In the genomic region with DNA sequence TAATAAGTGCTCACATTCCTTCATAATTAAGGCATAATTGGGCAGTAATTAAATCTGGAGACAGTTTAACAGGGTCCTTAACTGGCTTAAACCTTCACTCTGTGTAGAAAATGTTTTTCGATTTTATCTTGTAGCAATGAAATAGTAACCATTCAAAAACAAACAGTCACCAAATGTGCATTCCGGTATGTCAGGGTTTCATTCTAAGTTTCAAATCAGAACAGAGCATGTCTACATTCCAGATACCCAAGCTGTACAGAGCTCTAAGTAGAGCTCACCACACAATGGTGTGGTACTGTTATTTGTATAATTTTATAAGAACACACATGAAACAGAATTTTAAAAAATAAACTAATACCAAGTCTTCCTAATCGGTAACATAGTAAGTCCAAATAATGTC, we compare ENCODE assay signal across 22 cellular contexts.
"Had no signal": no experiment of that assay in that cellular context is flagged by ENCODE, and none has a peak within 500 bp of the region (broad histone marks: within the 10 kb centered on the region; RNA-seq: fewer than 3 reads in every experiment).

No MANE protein-coding gene starts in this region.

- H3K27ac ChIP-seq: ascending aorta, coronary artery, pancreas, right lobe of liver, stomach, suprapubic skin, transverse colon, uterus had no signal

- H3K36me3 ChIP-seq: pancreas, right lobe of liver, uterus had no signal

- H3K4me1 ChIP-seq: pancreas, uterus had no signal

- DNase-seq: activated CD4-positive, alpha-beta T cell treated with anti-CD3 and anti-CD28 coated beads for 1 hour; activated CD4-positive, alpha-beta T cell treated with anti-CD3 and anti-CD28 coated beads, Interleukin-2, amount 50 U/mL, for 1 hour; activated CD8-positive, alpha-beta T cell treated with anti-CD3 and anti-CD28 coated beads, Interleukin-2, amount 10 ng/mL, durations not matched to agents 7 days and 5 days; activated gamma-delta T cell treated with Interleukin-2 at 50 U/mL for 16 hours; erythroblast; glutamatergic neuron; hippocampal formation; pancreas; right lobe of liver; small intestine; stimulated activated CD4-positive, alpha-beta T cell treated with anti-CD3 and anti-CD28 coated beads, Interleukin-2, amount 100 ng/mL, for 24 hours; stomach; T-helper 1 cell; transverse colon; uterus had no signal

- H3K9me3 Mint-ChIP-seq: activated naive CD4-positive, alpha-beta T cell treated with anti-CD3 and anti-CD28 coated beads, Interleukin-2, amount 50 U/mL, for 24 hours; activated T-helper 1 cell treated with anti-CD3 and anti-CD28 coated beads, Interleukin-12 subunit alpha, Interleukin-12 subunit beta, Interleukin-2, Interleukin-4 antibody, amounts not matched to agents 30 ng/mL and 10 ng/mL and 1 ng/mL, durations not matched to agents 14 hours and 24 hours and 36 hours; natural killer cell treated with Interleukin-12 subunit alpha and Interleukin-12 subunit beta and Interleukin-15 and Interleukin-18, amount 100 ng/mL, for 72 hours; stimulated activated memory B cell treated with anti-CD40 and anti-IgM and Interleukin-4, amounts not matched to agents 10 μg/mL and 1 μg/mL and 100 μg/mL, for 72 hours had no signal

- H3K27ac Mint-ChIP-seq: activated CD8-positive, alpha-beta T cell treated with anti-CD3 and anti-CD28 coated beads, Interleukin-2, amount 10 ng/mL, durations not matched to agents 7 days and 5 days; activated naive CD4-positive, alpha-beta T cell treated with anti-CD3 and anti-CD28 coated beads, Interleukin-2, amount 50 U/mL, for 24 hours; activated T-helper 1 cell treated with anti-CD3 and anti-CD28 coated beads, Interleukin-12 subunit alpha, Interleukin-12 subunit beta, Interleukin-2, Interleukin-4 antibody, amounts not matched to agents 30 ng/mL and 10 ng/mL and 1 ng/mL, durations not matched to agents 14 hours and 24 hours and 36 hours; natural killer cell treated with Interleukin-12 subunit alpha and Interleukin-12 subunit beta and Interleukin-15 and Interleukin-18, amount 100 ng/mL, for 72 hours; stimulated activated memory B cell treated with anti-CD40 and anti-IgM and Interleukin-4, amounts not matched to agents 10 μg/mL and 1 μg/mL and 100 μg/mL, for 72 hours had no signal

- ATAC-seq: activated CD8-positive, alpha-beta T cell treated with anti-CD3 and anti-CD28 coated beads, Interleukin-2, amount 10 ng/mL, durations not matched to agents 7 days and 5 days; natural killer cell treated with Interleukin-12 subunit alpha and Interleukin-12 subunit beta and Interleukin-15 and Interleukin-18, amount 100 ng/mL, for 72 hours; pancreas; right lobe of liver; stimulated activated memory B cell treated with anti-CD40 and anti-IgM and Interleukin-4, amounts not matched to agents 10 μg/mL and 1 μg/mL and 100 μg/mL, for 72 hours had no signal

- H3K4me3 ChIP-seq: ascending aorta, coronary artery, pancreas, right lobe of liver, stomach, suprapubic skin, transverse colon, uterus had no signal

- H3K9me3 ChIP-seq: ascending aorta, pancreas, right lobe of liver, stomach, suprapubic skin, transverse colon, uterus had no signal

- H3K27me3 ChIP-seq: ascending aorta, pancreas, right lobe of liver, stomach, suprapubic skin, transverse colon, uterus had no signal

- H3K4me3 Mint-ChIP-seq: activated CD8-positive, alpha-beta T cell treated with anti-CD3 and anti-CD28 coated beads, Interleukin-2, amount 10 ng/mL, durations not matched to agents 7 days and 5 days; activated naive CD4-positive, alpha-beta T cell treated with anti-CD3 and anti-CD28 coated beads, Interleukin-2, amount 50 U/mL, for 24 hours; activated T-helper 1 cell treated with anti-CD3 and anti-CD28 coated beads, Interleukin-12 subunit alpha, Interleukin-12 subunit beta, Interleukin-2, Interleukin-4 antibody, amounts not matched to agents 30 ng/mL and 10 ng/mL and 1 ng/mL, durations not matched to agents 14 hours and 24 hours and 36 hours; natural killer cell treated with Interleukin-12 subunit alpha and Interleukin-12 subunit beta and Interleukin-15 and Interleukin-18, amount 100 ng/mL, for 72 hours; stimulated activated memory B cell treated with anti-CD40 and anti-IgM and Interleukin-4, amounts not matched to agents 10 μg/mL and 1 μg/mL and 100 μg/mL, for 72 hours had no signal
